In the genomic region with DNA sequence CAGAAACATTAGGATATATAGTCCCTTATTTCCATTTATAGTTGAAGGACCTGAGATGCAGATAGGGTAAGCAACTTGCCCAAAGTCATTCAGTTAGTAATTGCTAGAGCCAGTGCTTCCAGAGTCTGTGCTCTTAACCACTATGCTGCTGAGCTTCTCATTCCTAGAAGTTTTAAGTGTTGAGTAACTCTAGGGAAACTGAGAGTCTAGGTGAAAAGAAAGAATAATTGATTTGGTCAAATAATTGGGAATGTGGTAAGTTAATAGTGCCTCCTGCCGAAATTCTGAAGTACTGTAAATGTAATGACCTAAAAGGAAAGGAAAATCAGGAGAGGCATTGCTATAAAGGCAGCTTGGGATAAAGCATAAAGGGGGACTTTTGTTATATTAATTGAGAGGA, we compare ENCODE assay signal across 15 cellular contexts. TPM values are rescaled to one million over a fixed set of nuclear protein-coding genes. Genes with fewer than 3 reads are reported as not detected.
DNase-seq lines count a peak whose midpoint lies in the region; ATAC-seq and TF ChIP-seq lines count a peak whose summit lies in the region.
"Had no signal": no experiment of that assay in that cellular context is flagged by ENCODE, and none has a peak within 500 bp of the region (broad histone marks: within the 10 kb centered on the region; RNA-seq: fewer than 3 reads in every experiment).

No MANE protein-coding gene starts in this region.

- TF ChIP-seq CTCF in Caco-2 (IDR thresholded peaks at IDR 0.05; ENCODE audit: insufficient read depth in 1 of 2, low read depth in 1 of 2, low read length in 1 of 2, severe bottlenecking in 1 of 2, unreplicated experiment in 1 of 2) (peak; percentile 14 to 19), nephron progenitor cell (IDR thresholded peaks at IDR 0.05) (peak; percentile 11)

- H3K4me1 Mint-ChIP-seq in Caco-2 (ENCODE audit: low read depth, unreplicated experiment) (no peaks in the 10 kb centered on the region), nephron progenitor cell (no peaks in the 10 kb centered on the region)
- peaks cover 21% of the 10 kb centered on the region for H3K4me1 Mint-ChIP-seq in central memory CD8-positive, alpha-beta T cell

- H3K27me3 Mint-ChIP-seq in Caco-2 (ENCODE audit: insufficient read depth, unreplicated experiment) (no peaks in the 10 kb centered on the region), nephron progenitor cell (ENCODE audit: low read depth, poor library complexity) (no peaks in the 10 kb centered on the region)
- no peaks in the 10 kb centered on the region for H3K27me3 Mint-ChIP-seq in central memory CD8-positive, alpha-beta T cell

- no peak for ATAC-seq in central memory CD8-positive, alpha-beta T cell (replicated peaks; ENCODE audit: extremely low read depth, poor library complexity, severe bottlenecking)
- ATAC-seq in HG03354 (IDR thresholded peaks at IDR 0.05; ENCODE audit: poor library complexity, severe bottlenecking, unreplicated experiment), result no peak
- no peak for ATAC-seq in stimulated activated naive CD8-positive, alpha-beta T cell treated with anti-CD3 and anti-CD28 coated beads, Interleukin-15, Interleukin-2, amounts not matched to agents 100 U/mL and 50 U/mL, for 24 hours
- ATAC-seq: psoas muscle had no signal

- H3K36me3 ChIP-seq in Caco-2 (ENCODE audit: control insufficient read depth, insufficient read depth, low read length), result no peaks in the 10 kb centered on the region; the same call in 1 of the 2 replicates
- H3K36me3 ChIP-seq: colonic mucosa had no signal

- POLR2A ChIA-PET in Caco-2 (lab: Charles Lee), result no interaction called here

- no peaks in the 10 kb centered on the region for H3K4me1 ChIP-seq in Caco-2
- H3K4me1 ChIP-seq: colonic mucosa, psoas muscle, SJSA1 had no signal

- H3K27ac Mint-ChIP-seq in Caco-2 (ENCODE audit: unreplicated experiment), result no peak overlapping the region
- peak overlapping the region; percentile 55 for H3K27ac Mint-ChIP-seq in central memory CD8-positive, alpha-beta T cell (ENCODE audit: low read depth)
- H3K27ac Mint-ChIP-seq in nephron progenitor cell, result no peak overlapping the region

- no peak for TF ChIP-seq EP300 in Ishikawa (IDR thresholded peaks at IDR 0.05; ENCODE audit: borderline replicate concordance)

- DNase-seq in Caco-2 (no peak), nephron progenitor cell (no peak), SK-N-DZ (ENCODE audit: low spot score) (no peak)
- DNase-seq in central memory CD8-positive, alpha-beta T cell (ENCODE audit: low spot score in 2 of 2), result no peak
- DNase-seq in stimulated activated naive CD8-positive, alpha-beta T cell treated with anti-CD3 and anti-CD28 coated beads, Interleukin-15, Interleukin-2, amounts not matched to agents 100 U/mL and 50 U/mL, for 24 hours, result no peak
- DNase-seq: activated effector memory CD4-positive, alpha-beta T cell treated with anti-CD3 and anti-CD28 coated beads, Interleukin-2, amount 50 U/mL, for 16 hours; colonic mucosa; DMS79 treated with DMSO at 0.1 percent for 48 hours; mammary epithelial cell; NCI-H1092; NCI-H524 treated with DMSO at 0.1 percent for 48 hours; psoas muscle had no signal

- no peaks in the 10 kb centered on the region for H3K9me3 ChIP-seq in Caco-2
- H3K9me3 ChIP-seq: colonic mucosa, psoas muscle, SJSA1 had no signal

- peaks cover under 1% of the 10 kb centered on the region; the same call in 1 of the 2 replicates for H3K27me3 ChIP-seq in Caco-2 (replicated peaks; ENCODE audit: control insufficient read depth, insufficient read depth, low read length)
- H3K27me3 ChIP-seq: colonic mucosa, SJSA1 had no signal

- BruUV-seq in Caco-2 (replicated peaks; lab: Mats Ljungman, UMichigan), result no TSS peak

- 0 out of 2 replicates have a peak, but pooled peaks have one; percentile 16 for TF ChIP-seq RAD21 in Ishikawa (IDR thresholded peaks at IDR 0.05; ENCODE audit: low read depth)

- intact Hi-C loops in Caco-2 (cut with micrococcal nuclease; ENCODE audit: unreplicated experiment), result loop anchor here (5.0 kb wide), 1 partner anchor 154 kb away; no protein-coding TSS in a partner anchor

- H3K9me3 Mint-ChIP-seq in Caco-2 (ENCODE audit: unreplicated experiment) (no peaks in the 10 kb centered on the region), nephron progenitor cell (no peaks in the 10 kb centered on the region)
- no peaks in the 10 kb centered on the region for H3K9me3 Mint-ChIP-seq in central memory CD8-positive, alpha-beta T cell

- H3K36me3 Mint-ChIP-seq in Caco-2 (ENCODE audit: insufficient read depth, unreplicated experiment) (no peaks in the 10 kb centered on the region), nephron progenitor cell (ENCODE audit: low read depth) (peaks cover 29% of the 10 kb centered on the region)
- peaks cover 44% of the 10 kb centered on the region for H3K36me3 Mint-ChIP-seq in central memory CD8-positive, alpha-beta T cell (ENCODE audit: insufficient read depth)

- no peak overlapping the region for H3K4me3 Mint-ChIP-seq in Caco-2 (ENCODE audit: unreplicated experiment)
- H3K4me3 Mint-ChIP-seq in central memory CD8-positive, alpha-beta T cell, result no peak overlapping the region
- H3K4me3 Mint-ChIP-seq in nephron progenitor cell, result no peak overlapping the region

- no peak overlapping the region for H3K4me3 ChIP-seq in Caco-2 (ENCODE audit: low read depth, low read length)
- H3K4me3 ChIP-seq: colonic mucosa, psoas muscle, SJSA1 had no signal

- CTCF ChIA-PET in Caco-2 (lab: Charles Lee), result interaction anchor here (1.5 kb wide), 1 partner anchor 155 kb away, joined by 3 read pairs; no protein-coding TSS in a partner anchor

TF ChIP-seq in Ishikawa, 13 proteins besides CTCF, POLR2A, EP300 and RAD21:
- TF ChIP-seq NFIC (IDR thresholded peaks at IDR 0.05), result no peak
- TF ChIP-seq, protein P1, sequence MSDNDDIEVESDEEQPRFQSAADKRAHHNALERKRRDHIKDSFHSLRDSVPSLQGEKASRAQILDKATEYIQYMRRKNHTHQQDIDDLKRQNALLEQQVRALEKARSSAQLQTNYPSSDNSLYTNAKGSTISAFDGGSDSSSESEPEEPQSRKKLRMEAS (IDR thresholded peaks at IDR 0.05), result no peak
- TF ChIP-seq FOXM1 (IDR thresholded peaks at IDR 0.05; ENCODE audit: borderline replicate concordance, low read depth), result no peak
- TF ChIP-seq CREB1 (IDR thresholded peaks at IDR 0.05; ENCODE audit: low read depth), result no peak

RNA-seq across cellular contexts. Expression of a gene that starts 14.1 kb away (rescaled TPM):
- total RNA-seq in Caco-2 (2022), result 16.7 and 17.7 TPM in 2 replicates
- polyA plus RNA-seq in SK-N-DZ (2014; cell fraction: cytosol; rRNA removed), result 5.5 and 7.4 TPM in 2 replicates
- 4.8 and 20.0 TPM in 2 replicates for polyA plus RNA-seq in SK-N-DZ (2014; cell fraction: nucleus; rRNA removed)

RNA-seq across cellular contexts. Expression of a gene that starts 49.9 kb away (rescaled TPM):
- 50.7 and 55.3 TPM in 2 replicates for total RNA-seq in Caco-2 (2022)
- 75.7 and 82.7 TPM in 2 replicates for polyA plus RNA-seq in SK-N-DZ (2014; cell fraction: cytosol; rRNA removed)
- polyA plus RNA-seq in SK-N-DZ (2014; cell fraction: nucleus; rRNA removed), result 51.6 and 54.3 TPM in 2 replicates

RNA-seq across cellular contexts. Expression of a gene that starts 50.1 kb away (rescaled TPM):
- 75.9 and 81.7 TPM in 2 replicates for total RNA-seq in Caco-2 (2022)
- 54.1 and 56.6 TPM in 2 replicates for polyA plus RNA-seq in SK-N-DZ (2014; cell fraction: cytosol; rRNA removed)
- polyA plus RNA-seq in SK-N-DZ (2014; cell fraction: nucleus; rRNA removed), result 53.7 and 57.0 TPM in 2 replicates
